ENCODE assay signal across 1 cellular context in the genomic region with DNA sequence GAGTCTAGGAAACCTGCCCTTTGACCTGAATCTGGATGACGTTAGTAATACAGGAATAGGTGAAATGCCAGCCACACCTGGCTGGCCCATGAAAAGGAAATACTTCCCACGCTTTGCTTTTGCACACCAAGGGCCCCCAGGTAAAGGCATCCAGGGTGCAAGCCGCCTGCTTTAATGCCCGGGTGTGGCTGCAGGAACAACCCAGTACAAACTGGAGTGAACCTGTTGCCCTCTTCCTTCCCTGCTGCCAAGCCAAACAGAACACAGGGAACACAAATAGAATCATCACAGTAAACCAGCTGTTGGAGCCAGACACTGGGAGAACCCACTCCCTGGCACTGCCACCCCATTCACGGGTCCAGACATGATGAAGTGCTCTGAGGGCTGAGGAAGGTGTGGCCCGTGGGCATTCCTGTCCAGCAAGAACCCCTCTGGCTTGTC.
TF ChIP-seq lines count a peak whose summit lies in the region.

No MANE protein-coding gene starts in this region.

TF ChIP-seq in H1, 55 proteins besides CTCF, POLR2A, EP300 and RAD21:
- no peak for TF ChIP-seq POLR2AphosphoS5 (IDR thresholded peaks at IDR 0.05; ENCODE audit: low read depth, low read length)
- TF ChIP-seq USF2 (IDR thresholded peaks at IDR 0.05; ENCODE audit: low read length) = no peak
- no peak for TF ChIP-seq MAX (IDR thresholded peaks at IDR 0.05)
- TF ChIP-seq, protein P1, sequence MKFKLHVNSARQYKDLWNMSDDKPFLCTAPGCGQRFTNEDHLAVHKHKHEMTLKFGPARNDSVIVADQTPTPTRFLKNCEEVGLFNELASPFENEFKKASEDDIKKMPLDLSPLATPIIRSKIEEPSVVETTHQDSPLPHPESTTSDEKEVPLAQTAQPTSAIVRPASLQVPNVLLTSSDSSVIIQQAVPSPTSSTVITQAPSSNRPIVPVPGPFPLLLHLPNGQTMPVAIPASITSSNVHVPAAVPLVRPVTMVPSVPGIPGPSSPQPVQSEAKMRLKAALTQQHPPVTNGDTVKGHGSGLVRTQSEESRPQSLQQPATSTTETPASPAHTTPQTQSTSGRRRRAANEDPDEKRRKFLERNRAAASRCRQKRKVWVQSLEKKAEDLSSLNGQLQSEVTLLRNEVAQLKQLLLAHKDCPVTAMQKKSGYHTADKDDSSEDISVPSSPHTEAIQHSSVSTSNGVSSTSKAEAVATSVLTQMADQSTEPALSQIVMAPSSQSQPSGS (IDR thresholded peaks at IDR 0.05; ENCODE audit: low read length) = no peak
- no peak for TF ChIP-seq CHD7 (IDR thresholded peaks at IDR 0.05; ENCODE audit: insufficient replicate concordance, low read length)
- no peak for TF ChIP-seq TCF12 (IDR thresholded peaks at IDR 0.05; ENCODE audit: low read depth, low read length)
